Comparison of ENCODE assay signal across 8 cellular contexts in the genomic region with DNA sequence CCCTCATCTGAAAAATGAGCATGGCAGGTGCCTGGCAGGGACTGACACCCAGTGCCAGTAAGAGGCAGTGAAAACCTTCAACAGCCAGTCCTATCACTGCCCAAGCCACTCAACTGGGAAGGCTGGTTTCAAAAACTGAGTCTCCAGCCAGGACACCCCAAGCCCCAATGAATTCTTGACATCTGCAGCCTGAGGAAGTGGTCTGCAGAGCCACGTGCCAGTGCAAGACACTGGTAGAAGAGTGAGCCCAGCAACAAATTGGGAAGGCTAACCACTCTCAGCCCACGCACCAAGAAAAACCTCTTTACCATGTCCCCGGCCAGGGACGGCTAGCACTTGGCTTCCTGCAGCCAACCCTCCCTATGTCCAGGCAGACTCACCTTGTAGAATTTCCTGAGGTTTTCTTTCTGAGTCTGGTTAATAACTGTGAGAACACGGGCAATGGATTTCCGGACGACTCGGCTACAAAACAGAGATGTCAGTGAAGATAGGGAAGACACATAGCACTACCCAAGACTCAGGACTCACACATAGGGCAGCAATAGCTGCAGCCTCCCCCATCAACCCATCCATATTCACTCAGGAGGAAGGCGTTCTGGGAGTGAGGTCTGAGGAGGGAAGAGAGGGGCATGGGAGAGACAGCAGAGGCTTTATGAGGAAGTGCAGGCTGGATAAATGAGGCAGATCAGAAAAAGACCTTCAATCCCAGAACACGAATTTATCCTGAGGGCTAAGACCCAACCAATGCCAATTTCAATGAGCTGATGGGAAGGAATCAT. TPM values are rescaled to one million over a fixed set of nuclear protein-coding genes. Genes with fewer than 3 reads are reported as not detected.
ATAC-seq and TF ChIP-seq lines count a peak whose summit lies in the region.

No MANE protein-coding gene starts in this region.

- H3K79me2 ChIP-seq in DOHH2 (ENCODE audit: control insufficient read depth, low read length) (peaks cover 41% of the 10 kb centered on the region), OCI-LY1 (ENCODE audit: insufficient read depth, low read length) (peaks cover 17% of the 10 kb centered on the region)

- H3K9me2 ChIP-seq in DOHH2 (replicated peaks; ENCODE audit: control insufficient read depth, low read length) (no peaks in the 10 kb centered on the region), OCI-LY1 (ENCODE audit: low read depth, low read length) (no peaks in the 10 kb centered on the region)

- no peak overlapping the region for H2AFZ ChIP-seq in OCI-LY1 (ENCODE audit: low read length)
- no peak overlapping the region for H2AFZ ChIP-seq in neuron (ENCODE audit: low read depth, low read length)

- H3K4me3 ChIP-seq in DOHH2 (ENCODE audit: low read length) (peak overlapping the region; percentile 77), OCI-LY1 (ENCODE audit: low read depth, low read length, poor library complexity, severe bottlenecking) (peak overlapping the region; percentile 96), ectodermal cell (ENCODE audit: insufficient read depth, low read depth, low read length) (peak overlapping the region; percentile 100), neuron (ENCODE audit: low read length) (peak overlapping the region; percentile 82)

- H3K4me1 ChIP-seq in DOHH2 (ENCODE audit: control insufficient read depth, low read length) (peaks cover 28% of the 10 kb centered on the region), OCI-LY1 (ENCODE audit: insufficient read depth, low read length, severe bottlenecking) (peaks cover 45% of the 10 kb centered on the region), ectodermal cell (ENCODE audit: control insufficient read depth, insufficient read depth, low read length) (peaks cover 14% of the 10 kb centered on the region), neuron (ENCODE audit: insufficient read depth, low read length) (peaks cover 17% of the 10 kb centered on the region)

- H3K9ac ChIP-seq in OCI-LY1 (ENCODE audit: low read length), result peak overlapping the region; percentile 95

- TF ChIP-seq CTCF in DOHH2 (IDR thresholded peaks at IDR 0.05; ENCODE audit: low read depth, low read length, poor library complexity, severe bottlenecking) (no peak), OCI-LY1 (IDR thresholded peaks at IDR 0.05; ENCODE audit: low read length) (no peak)

- WGBS in ectodermal cell, 2 experiments, result 88 to 93% methylated on average over 10 of the region's 10 CpGs

- H3K4me2 ChIP-seq in DOHH2 (ENCODE audit: low read length) (peak overlapping the region; percentile 76), OCI-LY1 (ENCODE audit: low read length) (peak overlapping the region; percentile 95)

- no peaks in the 10 kb centered on the region for H3K9me3 ChIP-seq in DOHH2 (ENCODE audit: control insufficient read depth, insufficient read depth, low read length)
- H3K9me3 ChIP-seq in OCI-LY1 (ENCODE audit: low read length), result no peaks in the 10 kb centered on the region
- H3K9me3 ChIP-seq in ectodermal cell (ENCODE audit: control insufficient read depth, low read length), result no peaks in the 10 kb centered on the region
- no peaks in the 10 kb centered on the region for H3K9me3 ChIP-seq in neuron (ENCODE audit: low read length)

- no peak for ATAC-seq in GM19324 (IDR thresholded peaks at IDR 0.05; ENCODE audit: low FRiP score, unreplicated experiment)
- ATAC-seq in HG03045 (IDR thresholded peaks at IDR 0.05; ENCODE audit: unreplicated experiment), result no peak
- ATAC-seq in HG03025 (IDR thresholded peaks at IDR 0.05; ENCODE audit: low FRiP score, unreplicated experiment), result no peak
- no peak for ATAC-seq in HG02938 (IDR thresholded peaks at IDR 0.05; ENCODE audit: unreplicated experiment)

- H3K27me3 ChIP-seq in DOHH2 (ENCODE audit: control insufficient read depth, low read length) (no peaks in the 10 kb centered on the region), OCI-LY1 (ENCODE audit: insufficient read depth, low read length) (no peaks in the 10 kb centered on the region), ectodermal cell (ENCODE audit: control insufficient read depth, insufficient read depth, low read length, poor library complexity, severe bottlenecking) (no peaks in the 10 kb centered on the region), neuron (ENCODE audit: insufficient read depth, low read length) (no peaks in the 10 kb centered on the region)

- H3K36me3 ChIP-seq in DOHH2 (ENCODE audit: control insufficient read depth, low read length), result peaks cover 57% of the 10 kb centered on the region
- H3K36me3 ChIP-seq in OCI-LY1 (ENCODE audit: insufficient read depth, low read length), result peaks cover 56% of the 10 kb centered on the region
- H3K36me3 ChIP-seq in ectodermal cell (ENCODE audit: control insufficient read depth, insufficient read depth, low read length), result peaks cover 33% of the 10 kb centered on the region
- H3K36me3 ChIP-seq in neuron (ENCODE audit: insufficient read depth, low read length), result peaks cover 39% of the 10 kb centered on the region

- H3K27ac ChIP-seq in DOHH2 (ENCODE audit: low read depth, low read length) (no peak overlapping the region), OCI-LY1 (ENCODE audit: low read depth, low read length, poor library complexity, severe bottlenecking) (no peak overlapping the region), ectodermal cell (ENCODE audit: insufficient read depth, low read depth, low read length, poor library complexity, severe bottlenecking) (no peak overlapping the region)

- H4K20me1 ChIP-seq in DOHH2 (ENCODE audit: control insufficient read depth, insufficient read depth, low read depth, low read length) (peaks cover 39% of the 10 kb centered on the region), OCI-LY1 (ENCODE audit: insufficient read depth, low read length) (no peaks in the 10 kb centered on the region)

- H3F3A ChIP-seq in DOHH2 (ENCODE audit: control insufficient read depth, insufficient read depth), result peaks cover 55% of the 10 kb centered on the region
- 0 out of 2 replicates have a peak, but pooled peaks cover 15% of the 10 kb centered on the region for H3F3A ChIP-seq in OCI-LY1 (ENCODE audit: insufficient read depth, low read length)

RNA-seq across cellular contexts. Expression of a gene that starts 1.8 kb away (rescaled TPM):
- polyA plus RNA-seq in ectodermal cell (2013, experiment 1 of 4), result 2,080 TPM
- polyA plus RNA-seq in ectodermal cell (2013, experiment 2 of 4), result 1,899 TPM
- polyA plus RNA-seq in ectodermal cell (2013, experiment 3 of 4), result 2,122 TPM
- 2,198 TPM for polyA plus RNA-seq in ectodermal cell (2013, experiment 4 of 4)

RNA-seq across cellular contexts. Expression of a gene that starts 1.9 kb away (rescaled TPM):
- polyA plus RNA-seq in ectodermal cell (2013, experiment 1 of 4), result 45.7 TPM
- 46.7 TPM for polyA plus RNA-seq in ectodermal cell (2013, experiment 2 of 4)
- polyA plus RNA-seq in ectodermal cell (2013, experiment 3 of 4), result 37.3 TPM
- 39.4 TPM for polyA plus RNA-seq in ectodermal cell (2013, experiment 4 of 4)

RNA-seq across cellular contexts. Expression of a gene that starts 6.7 kb away (rescaled TPM):
- not detected for polyA plus RNA-seq in ectodermal cell (2013, experiment 1 of 4)
- not detected for polyA plus RNA-seq in ectodermal cell (2013, experiment 2 of 4)
- polyA plus RNA-seq in ectodermal cell (2013, experiment 3 of 4), result not detected
- polyA plus RNA-seq in ectodermal cell (2013, experiment 4 of 4), result not detected
